In genomic region chr16:70267516-70267915, GRCh38 we compare ENCODE assay signal across 7 cellular contexts. TPM values are rescaled to one million over a fixed set of nuclear protein-coding genes. Genes with fewer than 3 reads are reported as not detected.
DNase-seq lines count a peak whose midpoint lies in the region; ATAC-seq and TF ChIP-seq lines count a peak whose summit lies in the region.

No MANE protein-coding gene starts in this region.

- 52% methylated on average over 6 of the region's 6 CpGs for WGBS in esophagus muscularis mucosa

- intact Hi-C loops in esophagus muscularis mucosa (cut with DNase I) (no loop called here), sciatic nerve (cut with DNase I) (no loop called here)

- H3K36me3 ChIP-seq in esophagus muscularis mucosa: peaks cover 96 to 100% (median 97%) of the 10 kb centered on the region in 4 donors

- H3K4me3 ChIP-seq in esophagus muscularis mucosa: no peak overlapping the region

- DNase-seq in Caki2 (ENCODE audit: low read depth) (peak; percentile 33), GM13977 (ENCODE audit: low spot score) (no peak), RPMI7951 (ENCODE audit: low read depth) (peak; percentile 38), esophagus muscularis mucosa (ENCODE audit: extremely low spot score) (no peak), sciatic nerve (ENCODE audit: low spot score) (peak; percentile 55)

- no peak for TF ChIP-seq POLR2A in esophagus muscularis mucosa (IDR thresholded peaks at IDR 0.05; ENCODE audit: low read depth)

- H3K27me3 ChIP-seq in esophagus muscularis mucosa: no peaks in the 10 kb centered on the region

- H3K27ac ChIP-seq in esophagus muscularis mucosa (replicated peaks in 1 of 4): no peak overlapping the region

- ATAC-seq in sciatic nerve: no peak
- ATAC-seq in HG03342 (IDR thresholded peaks at IDR 0.05; ENCODE audit: unreplicated experiment): no peak
- no peak for ATAC-seq in HG03520 (IDR thresholded peaks at IDR 0.05; ENCODE audit: unreplicated experiment)

- no peaks in the 10 kb centered on the region for H3K4me1 ChIP-seq in esophagus muscularis mucosa

- no peaks in the 10 kb centered on the region for H3K9me3 ChIP-seq in esophagus muscularis mucosa

- in situ Hi-C loops in Caki2 (cut with HindIII; ENCODE audit: low pct_unique_long_range_greater_than_20kb, low sequenced_read_pairs): no loop called here
- in situ Hi-C loops in GM13977 (cut with MboI; ENCODE audit: low pct_unique_long_range_greater_than_20kb, low sequenced_read_pairs, unreplicated experiment): no loop called here

- TF ChIP-seq EP300 in esophagus muscularis mucosa (IDR thresholded peaks at IDR 0.05): no peak

- peak; percentile 65 for TF ChIP-seq CTCF in GM13977 (IDR thresholded peaks at IDR 0.05; ENCODE audit: extremely low read depth, insufficient read depth, missing control alignments)
- TF ChIP-seq CTCF in esophagus muscularis mucosa (IDR thresholded peaks at IDR 0.05): peak; percentile 27 to 58 (median 37)

RNA-seq across cellular contexts. Expression of gene EXOSC6, which starts 15.8 kb away (rescaled TPM):
- total RNA-seq in Caki2 (2014; rRNA removed; shearing (Covaris generic); ENCODE audit: low replicate concordance): 21.8 and 25.4 TPM in 2 replicates
- 10.0 and 14.6 TPM in 2 replicates for total RNA-seq in RPMI7951 (2014; rRNA removed; shearing (Covaris generic))
- total RNA-seq in esophagus muscularis mucosa (10 to 100 TPM; 17.0 to 38.0 (median 30.6) TPM), sciatic nerve (17.5 TPM)

RNA-seq across cellular contexts. Expression of gene AARS1, which starts 21.8 kb away (rescaled TPM):
- 163 and 170 TPM in 2 replicates for total RNA-seq in Caki2 (2014; rRNA removed; shearing (Covaris generic); ENCODE audit: low replicate concordance)
- total RNA-seq in RPMI7951 (2014; rRNA removed; shearing (Covaris generic)): 43.5 and 50.8 TPM in 2 replicates
- total RNA-seq in esophagus muscularis mucosa (100 to 1,000 TPM in 1 of 4 donors, 10 to 100 TPM in 3; 67.1 to 101 (median 87.2) TPM), sciatic nerve (73.3 TPM)

RNA-seq across cellular contexts. Expression of gene DDX19B, which starts 31.5 kb away (rescaled TPM):
- 58.0 and 68.1 TPM in 2 replicates for total RNA-seq in Caki2 (2014; rRNA removed; shearing (Covaris generic); ENCODE audit: low replicate concordance)
- 17.5 and 31.7 TPM in 2 replicates for total RNA-seq in RPMI7951 (2014; rRNA removed; shearing (Covaris generic))
- 10 to 100 TPM; 36.1 to 48.7 (median 41.1) TPM for total RNA-seq in esophagus muscularis mucosa
- 22.1 TPM for total RNA-seq in sciatic nerve

Comparison
In these comparisons a context has a peak if more than half of its experiments do, and no peak if none do; other contexts are left out.
1. DNase-seq: peak in Caki2 (single experiment), RPMI7951 (single experiment) and sciatic nerve (single experiment); none in GM13977 (single experiment) and esophagus muscularis mucosa (single experiment).